In genomic region chr6:7389451-7390217, GRCh38 we compare ENCODE assay signal across 8 cellular contexts. TPM values are rescaled to one million over a fixed set of nuclear protein-coding genes. Genes with fewer than 3 reads are reported as not detected.
DNase-seq lines count a peak whose midpoint lies in the region; ATAC-seq, FAIRE-seq and TF ChIP-seq lines count a peak whose summit lies in the region.

CAGE1 (minus strand) TSS chr6:7389742; CDS start chr6:7387173, 2,569 bp downstream.
RIOK1 (plus strand) TSS chr6:7389808; CDS start chr6:7390003, 195 bp downstream.

- no peaks in the 10 kb centered on the region for H3K27me3 ChIP-seq in HAP-1 (ENCODE audit: low read depth)
- H3K27me3 ChIP-seq in MG63 = no peaks in the 10 kb centered on the region
- no peaks in the 10 kb centered on the region for H3K27me3 ChIP-seq in foreskin keratinocyte
- H3K27me3 ChIP-seq in neural progenitor cell = no peaks in the 10 kb centered on the region
- H3K27me3 ChIP-seq in stomach smooth muscle (ENCODE audit: control insufficient read depth in 1 of 2, insufficient read depth in 2 of 2, low read length in 2 of 2) = no peaks in the 10 kb centered on the region

- H3K4me1 ChIP-seq in HAP-1 (peaks cover 14% of the 10 kb centered on the region), foreskin keratinocyte (peaks cover 12% of the 10 kb centered on the region), neural progenitor cell (peaks cover 16% of the 10 kb centered on the region), stomach smooth muscle (ENCODE audit: control insufficient read depth, insufficient read depth, low read length) (peaks cover 19% of the 10 kb centered on the region)

- in situ Hi-C loops in HAP-1 (cut with MboI; ENCODE audit: low sequenced_read_pairs) = loop anchor here (5.0 kb wide), 1 partner anchor 87 kb away; no protein-coding TSS in a partner anchor

- no peaks in the 10 kb centered on the region for H3K9me3 Mint-ChIP-seq in neural progenitor cell

- peak within 1 kb of the TSS; percentile 94 for H3K4me3 Mint-ChIP-seq in neural progenitor cell

- peak within 1 kb of the TSS; percentile 64 for H3K27ac ChIP-seq in foreskin keratinocyte
- peak within 1 kb of the TSS; percentile 81 for H3K27ac ChIP-seq in neural progenitor cell
- peak within 1 kb of the TSS; percentile 92 for H3K27ac ChIP-seq in stomach smooth muscle (ENCODE audit: low read length)

- H3K36me3 Mint-ChIP-seq in neural progenitor cell = peaks cover 2% of the 10 kb centered on the region

- H3K4me3 ChIP-seq in HAP-1 = peak within 1 kb of the TSS; percentile 77
- H3K4me3 ChIP-seq in MG63 = peak within 1 kb of the TSS; percentile 97
- peak within 1 kb of the TSS; percentile 73 for H3K4me3 ChIP-seq in neural progenitor cell
- H3K4me3 ChIP-seq in stomach smooth muscle (ENCODE audit: low read length in 2 of 2) = peak within 1 kb of the TSS; percentile 74 to 97

- H2AFZ ChIP-seq in neural progenitor cell (replicated peaks) = peak within 1 kb of the TSS; percentile 96

- H3F3A ChIP-seq in neural progenitor cell (ENCODE audit: low read depth) = peaks cover 18% of the 10 kb centered on the region

- H3K79me2 ChIP-seq in neural progenitor cell (ENCODE audit: low read depth) = peaks cover 40% of the 10 kb centered on the region

- peak within 1 kb of the TSS; percentile 85 for H3K4me2 ChIP-seq in neural progenitor cell

- peak within 1 kb of the TSS; percentile 64 for H3K9ac ChIP-seq in neural progenitor cell
- H3K9ac ChIP-seq in stomach smooth muscle (ENCODE audit: low read length in 2 of 2) = peak within 1 kb of the TSS; percentile 93 to 97

- TF ChIP-seq CTCF in foreskin keratinocyte (conservative IDR thresholded peaks at IDR 0.05) (no peak), neural progenitor cell (IDR thresholded peaks at IDR 0.05) (peak; percentile 35)

- H3K27me3 Mint-ChIP-seq in neural progenitor cell (ENCODE audit: insufficient read depth, low read depth) = no peaks in the 10 kb centered on the region

- H3K4me1 Mint-ChIP-seq in neural progenitor cell = peaks cover 21% of the 10 kb centered on the region

- peak within 1 kb of the TSS; percentile 89 for H3K27ac Mint-ChIP-seq in neural progenitor cell

- H3K9me3 ChIP-seq in HAP-1 (no peaks in the 10 kb centered on the region), MG63 (no peaks in the 10 kb centered on the region), neural progenitor cell (ENCODE audit: low read depth) (no peaks in the 10 kb centered on the region), stomach smooth muscle (ENCODE audit: control insufficient read depth in 2 of 2, low read length in 2 of 2) (no peaks in the 10 kb centered on the region)

- peaks cover 17% of the 10 kb centered on the region for H3K36me3 ChIP-seq in HAP-1 (replicated peaks)
- H3K36me3 ChIP-seq in MG63 = peaks cover 29% of the 10 kb centered on the region
- H3K36me3 ChIP-seq in neural progenitor cell = no peaks in the 10 kb centered on the region
- H3K36me3 ChIP-seq in stomach smooth muscle (ENCODE audit: control insufficient read depth in 2 of 2, insufficient read depth in 2 of 2, low read length in 2 of 2) = peaks cover 0 to 5% of the 10 kb centered on the region in 2 donors

- DNase-seq in HAP-1 (ENCODE audit: low spot score in 2 of 2) (peak; percentile 81 to 97), MG63 (peak; percentile 95), SHP77 (lab: John Stamatoyannopoulos, UW) (peak; percentile 89 to 95), activated gamma-delta T cell treated with Interleukin-2 at 50 U/mL for 16 hours (peak; percentile 94), foreskin keratinocyte (peak; percentile 88 to 94), neural progenitor cell (ENCODE audit: low spot score) (peak; percentile 96)

- peak; percentile 98 for ATAC-seq in foreskin keratinocyte

- FAIRE-seq in G401.6 (lab: Jason Lieb, UNC) = peak; percentile 85

- H4K20me1 ChIP-seq in neural progenitor cell (ENCODE audit: low read depth) = peaks cover 6% of the 10 kb centered on the region

RNA-seq across cellular contexts. Expression of gene CAGE1, which starts in this region (rescaled TPM):
- 0.49 TPM in 1 of 2 replicates, not detected in the other for total RNA-seq in MG63 (2014; rRNA removed; shearing (Covaris generic); ENCODE audit: low replicate concordance)
- total RNA-seq in foreskin keratinocyte (0.07 and 0.20 TPM in 2 replicates), neural progenitor cell (ENCODE audit: low replicate concordance) (0.03 TPM in 1 of 2 replicates, not detected in the other)
- 0.01 and 0.03 TPM in 2 replicates for polyA plus RNA-seq in foreskin keratinocyte

RNA-seq across cellular contexts. Expression of gene RIOK1, which starts in this region (rescaled TPM):
- 16.1 and 36.4 TPM in 2 replicates for total RNA-seq in MG63 (2014; rRNA removed; shearing (Covaris generic); ENCODE audit: low replicate concordance)
- total RNA-seq in foreskin keratinocyte (19.8 and 23.5 TPM in 2 replicates), neural progenitor cell (ENCODE audit: low replicate concordance) (17.3 and 21.5 TPM in 2 replicates)
- 11.8 and 14.7 TPM in 2 replicates for polyA plus RNA-seq in foreskin keratinocyte

Comparison
In these comparisons a context has a peak if more than half of its experiments do, and no peak if none do; other contexts are left out.
1. Peak in every context shown above with its lines: DNase-seq, ATAC-seq, H3K4me3 ChIP-seq and H3K27ac ChIP-seq.